25 cellular contexts compared by ENCODE assay signal in the genomic region with DNA sequence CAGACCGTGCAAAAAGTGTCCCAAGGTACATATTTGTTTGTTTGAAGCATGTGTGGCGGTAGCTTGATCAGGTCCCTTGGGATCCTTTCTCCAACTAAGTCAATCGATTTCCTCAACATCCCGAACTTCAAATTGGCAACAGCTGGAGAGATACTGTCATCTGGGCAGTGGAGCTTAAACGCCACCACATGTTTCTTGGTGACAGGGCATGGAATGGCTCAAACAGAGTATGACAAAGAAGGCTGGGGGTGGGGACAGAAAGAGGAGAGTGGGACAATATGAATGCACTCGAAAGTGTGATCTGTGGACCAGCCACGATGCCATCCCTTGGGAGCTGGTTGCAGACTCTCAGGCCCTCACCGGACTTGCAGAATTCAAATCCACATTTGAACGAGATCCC.
"Had no signal": no experiment of that assay in that cellular context is flagged by ENCODE, and none has a peak within 500 bp of the region (broad histone marks: within the 10 kb centered on the region; RNA-seq: fewer than 3 reads in every experiment).

No MANE protein-coding gene starts in this region.

- H3K27me3 Mint-ChIP-seq: activated CD4-positive, alpha-beta memory T cell treated with anti-CD3 and anti-CD28 coated beads, Interleukin-2, amount 10 ng/mL, durations not matched to agents 7 days and 5 days; activated CD4-positive, alpha-beta T cell treated with anti-CD3 and anti-CD28 coated beads, Interleukin-2, amount 10 ng/mL, durations not matched to agents 7 days and 5 days; type B pancreatic cell had no signal

- H3K4me3 ChIP-seq: breast epithelium, esophagus squamous epithelium, left lung, lower lobe of right lung, spleen, uterus had no signal

- H3K4me1 Mint-ChIP-seq: activated CD4-positive, alpha-beta memory T cell treated with anti-CD3 and anti-CD28 coated beads, Interleukin-2, amount 10 ng/mL, durations not matched to agents 7 days and 5 days; activated CD4-positive, alpha-beta T cell treated with anti-CD3 and anti-CD28 coated beads, Interleukin-2, amount 10 ng/mL, durations not matched to agents 7 days and 5 days; activated naive CD4-positive, alpha-beta T cell treated with anti-CD3 and anti-CD28 coated beads, Interleukin-2, amount 50 U/mL, for 24 hours; activated naive CD8-positive, alpha-beta T cell treated with anti-CD3 and anti-CD28 coated beads, Interleukin-2, amount 50 U/mL, for 24 hours; activated T-helper 17 cell treated with anti-CD3 and anti-CD28 coated beads, Interleukin-2, amount 50 U/mL, for 72 hours; naive thymus-derived CD8-positive, alpha-beta T cell; T-helper 17 cell had no signal

- H3K9me3 Mint-ChIP-seq: activated CD4-positive, alpha-beta memory T cell treated with anti-CD3 and anti-CD28 coated beads, Interleukin-2, amount 10 ng/mL, durations not matched to agents 7 days and 5 days; activated CD4-positive, alpha-beta T cell treated with anti-CD3 and anti-CD28 coated beads, Interleukin-2, amount 10 ng/mL, durations not matched to agents 7 days and 5 days; activated naive CD4-positive, alpha-beta T cell treated with anti-CD3 and anti-CD28 coated beads, Interleukin-2, amount 50 U/mL, for 24 hours; activated T-cell treated with anti-CD3 and anti-CD28 coated beads, Interleukin-2, amount 50 U/mL, for 4 hours; activated T-helper 17 cell treated with anti-CD3 and anti-CD28 coated beads, Interleukin-2, amount 50 U/mL, for 72 hours; type B pancreatic cell had no signal

- H3K4me1 ChIP-seq: breast epithelium, left lung, lower lobe of right lung, spleen had no signal

- H3K4me3 Mint-ChIP-seq: activated CD4-positive, alpha-beta memory T cell treated with anti-CD3 and anti-CD28 coated beads, Interleukin-2, amount 10 ng/mL, durations not matched to agents 7 days and 5 days; activated CD4-positive, alpha-beta T cell treated with anti-CD3 and anti-CD28 coated beads, Interleukin-2, amount 10 ng/mL, durations not matched to agents 7 days and 5 days; activated naive CD4-positive, alpha-beta T cell treated with anti-CD3 and anti-CD28 coated beads, Interleukin-2, amount 50 U/mL, for 24 hours; activated naive CD8-positive, alpha-beta T cell treated with anti-CD3 and anti-CD28 coated beads, Interleukin-2, amount 50 U/mL, for 24 hours; activated T-cell treated with anti-CD3 and anti-CD28 coated beads, Interleukin-2, amount 50 U/mL, for 4 hours; activated T-helper 17 cell treated with anti-CD3 and anti-CD28 coated beads, Interleukin-2, amount 50 U/mL, for 72 hours; naive thymus-derived CD8-positive, alpha-beta T cell; T-helper 17 cell; type B pancreatic cell had no signal

- H3K36me3 ChIP-seq: breast epithelium, esophagus squamous epithelium, left lung, spleen, uterus had no signal

- ATAC-seq: activated naive CD8-positive, alpha-beta T cell treated with anti-CD3 and anti-CD28 coated beads, Interleukin-2, amount 50 U/mL, for 24 hours; activated T-cell treated with anti-CD3 and anti-CD28 coated beads, Interleukin-2, amount 50 U/mL, for 4 hours; activated T-helper 17 cell treated with anti-CD3 and anti-CD28 coated beads, Interleukin-2, amount 50 U/mL, for 72 hours; left lung; lower lobe of right lung; naive thymus-derived CD8-positive, alpha-beta T cell; right cardiac atrium; T-helper 17 cell had no signal

- H3K9me3 ChIP-seq: breast epithelium, esophagus squamous epithelium, left lung, lower lobe of right lung, spleen, uterus had no signal

- H3K27me3 ChIP-seq: breast epithelium, esophagus squamous epithelium, left lung, uterus had no signal

- DNase-seq: activated CD4-positive, alpha-beta memory T cell treated with anti-CD3 and anti-CD28 coated beads, Interleukin-2, amount 10 ng/mL, durations not matched to agents 7 days and 5 days; activated CD4-positive, alpha-beta T cell treated with anti-CD3 and anti-CD28 coated beads for 1 hour; activated CD4-positive, alpha-beta T cell treated with anti-CD3 and anti-CD28 coated beads, Interleukin-2, amount 10 ng/mL, durations not matched to agents 7 days and 5 days; activated CD8-positive, alpha-beta memory T cell treated with anti-CD3 and anti-CD28 coated beads, Interleukin-2, amount 50 U/mL, for 48 hours; activated gamma-delta T cell treated with Interleukin-2 at 50 U/mL for 16 hours; activated naive CD8-positive, alpha-beta T cell treated with anti-CD3 and anti-CD28 coated beads, Interleukin-2, amount 50 U/mL, for 24 hours; activated T-cell treated with anti-CD3 and anti-CD28 coated beads, Interleukin-2, amount 50 U/mL, for 4 hours; amygdala; dermis blood vessel endothelial cell; effector CD8-positive, alpha-beta T cell; esophagus squamous epithelium; left lung; lower lobe of right lung; mesenchymal stem cell; naive thymus-derived CD8-positive, alpha-beta T cell; right cardiac atrium; spleen; stimulated activated naive CD4-positive, alpha-beta T cell treated with Interleukin-2 at 50 U/mL for 16 hours; T-helper 17 cell; uterus had no signal

- H3K27ac ChIP-seq: epithelial cell of prostate, esophagus squamous epithelium, left lung, lower lobe of right lung, spleen, uterus had no signal

- H3K27ac Mint-ChIP-seq: activated CD4-positive, alpha-beta memory T cell treated with anti-CD3 and anti-CD28 coated beads, Interleukin-2, amount 10 ng/mL, durations not matched to agents 7 days and 5 days; activated CD4-positive, alpha-beta T cell treated with anti-CD3 and anti-CD28 coated beads, Interleukin-2, amount 10 ng/mL, durations not matched to agents 7 days and 5 days; activated naive CD4-positive, alpha-beta T cell treated with anti-CD3 and anti-CD28 coated beads, Interleukin-2, amount 50 U/mL, for 24 hours; activated naive CD8-positive, alpha-beta T cell treated with anti-CD3 and anti-CD28 coated beads, Interleukin-2, amount 50 U/mL, for 24 hours; activated T-helper 17 cell treated with anti-CD3 and anti-CD28 coated beads, Interleukin-2, amount 50 U/mL, for 72 hours; naive thymus-derived CD8-positive, alpha-beta T cell; T-helper 17 cell had no signal
